ENCODE assay signal across 8 cellular contexts in genomic region chr5:57779383-57780223, GRCh38.
DNase-seq lines count a peak whose midpoint lies in the region; ATAC-seq, FAIRE-seq and TF ChIP-seq lines count a peak whose summit lies in the region.

No MANE protein-coding gene starts in this region.

- H3K9me3 ChIP-seq in K562 (replicated peaks; ENCODE audit: control insufficient read depth, insufficient read depth, low read depth, low read length) (no peaks in the 10 kb centered on the region), spleen (no peaks in the 10 kb centered on the region)

- no peak for TF ChIP-seq POLR2A in K562 (conservative IDR thresholded peaks at IDR 0.05)
- TF ChIP-seq POLR2A in spleen (IDR thresholded peaks at IDR 0.05): no peak

- CTCF ChIA-PET in K562 (lab: Yijun Ruan, JAX; ENCODE audit: low intra/inter-chr PET ratio): interaction anchor here (0.8 to 1.7 kb wide), 2 partner anchors 681 to 683 kb away, joined by 4 to 12 read pairs; no protein-coding TSS in a partner anchor

- WGBS in K562 (ENCODE audit: insufficient coverage, low coverage, missing lambda C conversion rate): 0% methylated on average over 3 of the region's 3 CpGs
- WGBS in spleen, 5 donors: 24 to 43% (median 31%) methylated on average over 3 of the region's 3 CpGs

- peak; percentile 44 to 61 (median 51); a peak in 5 of 6 replicates for TF ChIP-seq CTCF in K562 (IDR thresholded peaks at IDR 0.05 in 2 of 3, conservative IDR thresholded peaks at IDR 0.05 in 1 of 3; ENCODE audit: insufficient read depth in 2 of 3, low read depth in 1 of 3, low read length in 3 of 3)
- peak in 7 of 11 experiments; percentile 28 to 57 (median 38) for TF ChIP-seq CTCF in spleen (IDR thresholded peaks at IDR 0.05 in 8 of 11, conservative IDR thresholded peaks at IDR 0.05 in 3 of 11)

- no peaks in the 10 kb centered on the region for H3K79me2 ChIP-seq in K562 (ENCODE audit: control insufficient read depth, insufficient read depth, low read length)

- no peak overlapping the region for H3K9ac ChIP-seq in K562 (ENCODE audit: insufficient read depth in 1 of 2, low read depth in 2 of 2, low read length in 2 of 2)

- peak in 2 of 3 donors; percentile 3 to 14 for DNase-seq in stimulated activated CD4-positive, alpha-beta T cell treated with anti-CD3 and anti-CD28 coated beads, Interleukin-12 subunit alpha, Interleukin-12 subunit beta, amount 100 ng/mL, for 48 hours (ENCODE audit: low read depth in 2 of 3, low spot score in 1 of 3)
- DNase-seq in stimulated activated CD4-positive, alpha-beta T cell treated with anti-CD3 and anti-CD28 coated beads, Interleukin-4, amount 100 ng/mL, for 1 hour: no peak
- DNase-seq in NCI-H774 (lab: John Stamatoyannopoulos, UW): peak; percentile 49
- DNase-seq in K562 (ENCODE audit: extremely low read depth in 1 of 4, low spot score in 3 of 4): peak in 3 of 4 experiments; percentile 10 to 48 (median 11)
- peak; percentile 39 for DNase-seq in iPS-NIHi7 (ENCODE audit: extremely low spot score)
- no peak for DNase-seq in spleen
- DNase-seq in cerebellar nuclear complex (lab: John Stamatoyannopoulos, UW): no peak

- no TSS peak for BruUV-seq in K562 (replicated peaks; lab: Mats Ljungman, UMichigan)

- H2AFZ ChIP-seq in K562 (ENCODE audit: low read depth, low read length): no peak overlapping the region

- ATAC-seq in HG02885 (IDR thresholded peaks at IDR 0.05; ENCODE audit: poor library complexity, unreplicated experiment): peak; percentile 89
- peak; percentile 73 for ATAC-seq in K562

- H3K27me3 ChIP-seq in K562 (ENCODE audit: control insufficient read depth in 2 of 2, insufficient read depth in 2 of 2, low read length in 2 of 2): no peaks in the 10 kb centered on the region
- no peaks in the 10 kb centered on the region for H3K27me3 ChIP-seq in spleen (replicated peaks in 1 of 7)

- H3K4me2 ChIP-seq in K562 (ENCODE audit: insufficient read depth, low read length): no peak overlapping the region

- H3K4me3 ChIP-seq in K562 (no peak overlapping the region), spleen (no peak overlapping the region)

- H3K9me1 ChIP-seq in K562 (ENCODE audit: control insufficient read depth, insufficient read depth, low read length): no peaks in the 10 kb centered on the region

- peak; percentile 78 for FAIRE-seq in K562 (lab: Jason Lieb, UNC)

- intact Hi-C loops in K562 (cut with micrococcal nuclease) (loop anchor here (1.0 to 10.0 kb wide), 4 partner anchors 125 to 683 kb away; no protein-coding TSS in a partner anchor), spleen (cut with DNase I; ENCODE audit: low total_unique reads) (loop anchor here (5.0 kb wide), 1 partner anchor 683 kb away; the partner anchor contains the start of gene PLK2)

- H3K27ac ChIP-seq in K562 (ENCODE audit: extremely low read depth, low read depth, low read length) (no peak overlapping the region), spleen (peak overlapping the region in 4 of 8 donors; percentile 11 to 48 (median 40))

- H3K36me3 ChIP-seq in K562 (ENCODE audit: control insufficient read depth, insufficient read depth, low read length): no peaks in the 10 kb centered on the region
- H3K36me3 ChIP-seq in spleen: no peaks in the 10 kb centered on the region

- peak; percentile 64 to 75 for TF ChIP-seq RAD21 in K562 (CRISPR knock-in tag; conservative IDR thresholded peaks at IDR 0.05 in 1 of 2, IDR thresholded peaks at IDR 0.05 in 1 of 2)

- TF ChIP-seq EP300 in K562 (IDR thresholded peaks at IDR 0.05; ENCODE audit: low read length): no peak

- no peaks in the 10 kb centered on the region; the same call in 1 of the 2 replicates for H4K20me1 ChIP-seq in K562 (replicated peaks; ENCODE audit: control insufficient read depth, insufficient read depth, low read length)

- POLR2A ChIA-PET in K562 (lab: Yijun Ruan, JAX): interaction anchor here (0.5 to 0.6 kb wide), 2 partner anchors 25 to 69 kb away, joined by 3 to 4 read pairs; no protein-coding TSS in a partner anchor

- H3K4me1 ChIP-seq in K562 (replicated peaks in 1 of 2; ENCODE audit: control insufficient read depth in 2 of 2, insufficient read depth in 2 of 2, low read length in 2 of 2): no peaks in the 10 kb centered on the region
- H3K4me1 ChIP-seq in spleen: peaks cover 0 to 4% (median 0%) of the 10 kb centered on the region in 6 donors

- in situ Hi-C loops in K562 (cut with MboI): loop anchor here (25.0 kb wide), 1 partner anchor 683 kb away; the partner anchor contains the start of gene PLK2

TF ChIP-seq in K562, 482 proteins besides CTCF, POLR2A, EP300 and RAD21:
- no peak for TF ChIP-seq HMG20A (CRISPR knock-in tag; conservative IDR thresholded peaks at IDR 0.05)
- TF ChIP-seq TOE1 (IDR thresholded peaks at IDR 0.05; ENCODE audit: borderline replicate concordance): no peak
- no peak for TF ChIP-seq TOE1 (CRISPR knock-in tag; IDR thresholded peaks at IDR 0.05; ENCODE audit: borderline replicate concordance, low read depth)
- TF ChIP-seq CCAR2 (IDR thresholded peaks at IDR 0.05; ENCODE audit: low read depth, low read length): no peak
- TF ChIP-seq ZMIZ1 (IDR thresholded peaks at IDR 0.05; ENCODE audit: low read depth in 2 of 2, low read length in 2 of 2): no peak
- TF ChIP-seq MCM2 (IDR thresholded peaks at IDR 0.05; ENCODE audit: low read depth): no peak
- no peak for TF ChIP-seq HDAC2 (IDR thresholded peaks at IDR 0.05)
- peak; percentile 44; the same call in 1 of the 2 replicates for TF ChIP-seq SMC3 (conservative IDR thresholded peaks at IDR 0.05; ENCODE audit: insufficient read depth, low read depth, low read length)
- TF ChIP-seq DEAF1 (CRISPR knock-in tag; IDR thresholded peaks at IDR 0.05): peak; percentile 41; the same call in 1 of the 2 replicates

Comparison
In these comparisons a context has a peak if more than half of its experiments do, and no peak if none do; other contexts are left out.
1. DNase-seq: peak in stimulated activated CD4-positive, alpha-beta T cell treated with anti-CD3 and anti-CD28 coated beads, Interleukin-12 subunit alpha, Interleukin-12 subunit beta, amount 100 ng/mL, for 48 hours (2 of 3), NCI-H774 (single experiment), K562 (3 of 4) and iPS-NIHi7 (single experiment); none in stimulated activated CD4-positive, alpha-beta T cell treated with anti-CD3 and anti-CD28 coated beads, Interleukin-4, amount 100 ng/mL, for 1 hour (single experiment), spleen (single experiment) and cerebellar nuclear complex (0 of 2).